Comparison of ENCODE assay signal across 12 cellular contexts in genomic region chr11:105937331-105937730, GRCh38.
DNase-seq lines count a peak whose midpoint lies in the region; ATAC-seq and TF ChIP-seq lines count a peak whose summit lies in the region.
"Had no signal": no experiment of that assay in that cellular context is flagged by ENCODE, and none has a peak within 500 bp of the region (broad histone marks: within the 10 kb centered on the region; RNA-seq: fewer than 3 reads in every experiment).

No MANE protein-coding gene starts in this region.

- no peaks in the 10 kb centered on the region for H4K20me1 ChIP-seq in mammary epithelial cell (ENCODE audit: insufficient read depth, low read length)

- no peak overlapping the region for H2AFZ ChIP-seq in mammary epithelial cell (ENCODE audit: low read depth, low read length)

- POLR2A ChIA-PET in naive thymus-derived CD8-positive, alpha-beta T cell (lab: Charles Lee) = no interaction called here

- CTCF ChIA-PET in mammary epithelial cell (lab: Charles Lee; ENCODE audit: low non-redundant PET) = no interaction called here

- H3K36me3 ChIP-seq in mammary epithelial cell (ENCODE audit: insufficient read depth, low read length) = no peaks in the 10 kb centered on the region
- H3K36me3 ChIP-seq: lower lobe of right lung had no signal

- peak; percentile 3 for DNase-seq in NCI-H510A treated with DMSO at 0.1 percent for 48 hours (lab: John Stamatoyannopoulos, UW)
- no peak for DNase-seq in NCI-H510A (lab: John Stamatoyannopoulos, UW)
- DNase-seq in mammary epithelial cell = peak; percentile 42
- no peak for DNase-seq in 8988T
- no peak for DNase-seq in naive thymus-derived CD8-positive, alpha-beta T cell
- DNase-seq in cardiac septum (ENCODE audit: low spot score) = no peak
- DNase-seq: activated B cell treated with CpG ODN at 0.5 μM for 24 hours, lower lobe of right lung, NCI-H748 treated with DMSO at 0.1 percent for 48 hours had no signal

- no peaks in the 10 kb centered on the region for H3K79me2 ChIP-seq in mammary epithelial cell (ENCODE audit: insufficient read depth, low read length)

- in situ Hi-C loops in mammary epithelial cell (cut with MboI; ENCODE audit: low sequenced_read_pairs in 2 of 2) = no loop called here

- intact Hi-C loops in mammary epithelial cell (cut with micrococcal nuclease) (no loop called here), cardiac septum (cut with DNase I) (no loop called here)

- H3K27ac ChIP-seq in mammary epithelial cell (ENCODE audit: insufficient read depth, low read depth, low read length) = peak overlapping the region; percentile 57
- H3K27ac ChIP-seq: 22Rv1, lower lobe of right lung had no signal

- no peak for TF ChIP-seq CTCF in mammary epithelial cell (conservative IDR thresholded peaks at IDR 0.05 in 1 of 2, IDR thresholded peaks at IDR 0.05 in 1 of 2; ENCODE audit: extremely low read depth in 1 of 2, insufficient read depth in 1 of 2, low read depth in 1 of 2, low read length in 2 of 2)

- 34% methylated on average over 4 of the region's 4 CpGs for WGBS in mammary epithelial cell (ENCODE audit: low coverage, missing lambda C conversion rate)

- no peak overlapping the region for H3K9ac ChIP-seq in mammary epithelial cell (ENCODE audit: insufficient read depth, low read length)

- H3K4me1 Mint-ChIP-seq in naive thymus-derived CD8-positive, alpha-beta T cell = no peaks in the 10 kb centered on the region
- H3K4me1 Mint-ChIP-seq: activated B cell treated with CpG ODN at 0.5 μM for 24 hours had no signal

- H3K4me2 ChIP-seq in mammary epithelial cell (ENCODE audit: insufficient read depth, low read depth, low read length) = peak overlapping the region; percentile 58

- dilution Hi-C loops in mammary epithelial cell (cut with HindIII; ENCODE audit: low sequenced_read_pairs) = no loop called here

- no peak overlapping the region for H3K27ac Mint-ChIP-seq in naive thymus-derived CD8-positive, alpha-beta T cell
- H3K27ac Mint-ChIP-seq: activated B cell treated with CpG ODN at 0.5 μM for 24 hours had no signal

- no peaks in the 10 kb centered on the region for H3K9me3 Mint-ChIP-seq in naive thymus-derived CD8-positive, alpha-beta T cell
- H3K9me3 Mint-ChIP-seq: activated B cell treated with CpG ODN at 0.5 μM for 24 hours had no signal

- no peaks in the 10 kb centered on the region for H3K36me3 Mint-ChIP-seq in naive thymus-derived CD8-positive, alpha-beta T cell

- no TSS peak for BruUV-seq in mammary epithelial cell (replicated peaks; lab: Mats Ljungman, UMichigan)

- no peaks in the 10 kb centered on the region for H3K9me3 ChIP-seq in mammary epithelial cell (replicated peaks; ENCODE audit: insufficient read depth, low read length)
- H3K9me3 ChIP-seq: lower lobe of right lung had no signal

- no peak overlapping the region for H3K4me3 Mint-ChIP-seq in naive thymus-derived CD8-positive, alpha-beta T cell
- H3K4me3 Mint-ChIP-seq: activated B cell treated with CpG ODN at 0.5 μM for 24 hours had no signal

- H3K4me1 ChIP-seq in mammary epithelial cell (ENCODE audit: insufficient read depth, low read length) = peaks cover 34% of the 10 kb centered on the region

- H3K27me3 ChIP-seq in mammary epithelial cell (ENCODE audit: insufficient read depth, low read length) = no peaks in the 10 kb centered on the region

- H3K27me3 Mint-ChIP-seq in naive thymus-derived CD8-positive, alpha-beta T cell = no peaks in the 10 kb centered on the region
- H3K27me3 Mint-ChIP-seq: activated B cell treated with CpG ODN at 0.5 μM for 24 hours had no signal

- ATAC-seq in HG03460 (IDR thresholded peaks at IDR 0.05; ENCODE audit: unreplicated experiment) = peak; percentile 72
- no peak for ATAC-seq in naive thymus-derived CD8-positive, alpha-beta T cell
- ATAC-seq in GM21825 (IDR thresholded peaks at IDR 0.05; ENCODE audit: unreplicated experiment) = no peak
- ATAC-seq: lower lobe of right lung had no signal

- H3K4me3 ChIP-seq in mammary epithelial cell (replicated peaks in 1 of 3; ENCODE audit: insufficient read depth in 1 of 3, low read depth in 2 of 3, low read length in 3 of 3) = no peak overlapping the region
- H3K4me3 ChIP-seq: lower lobe of right lung had no signal

Comparison
In these comparisons a context has a peak if more than half of its experiments do, and no peak if none do; other contexts are left out.
1. DNase-seq: peak in NCI-H510A treated with DMSO at 0.1 percent for 48 hours (single experiment) and mammary epithelial cell (single experiment); none in NCI-H510A (single experiment), 8988T (single experiment), naive thymus-derived CD8-positive, alpha-beta T cell (0 of 10) and cardiac septum (single experiment).